Comparison of ENCODE assay signal across 17 cellular contexts in genomic region chr5:131637694-131638093, GRCh38. TPM values are rescaled to one million over a fixed set of nuclear protein-coding genes. Genes with fewer than 3 reads are reported as not detected.
DNase-seq lines count a peak whose midpoint lies in the region; ATAC-seq, FAIRE-seq and TF ChIP-seq lines count a peak whose summit lies in the region.
"Had no signal": no experiment of that assay in that cellular context is flagged by ENCODE, and none has a peak within 500 bp of the region (broad histone marks: within the 10 kb centered on the region; RNA-seq: fewer than 3 reads in every experiment).

No MANE protein-coding gene starts in this region.

- no peaks in the 10 kb centered on the region for H3K9me3 Mint-ChIP-seq in T-helper 1 cell treated with Interleukin-12 subunit alpha and Interleukin-12 subunit beta and Interleukin-4 antibody, amounts not matched to agents 30 μg/mL and 1 μg/mL, for 36 hours

- intact Hi-C loops in Panc1 (cut with micrococcal nuclease; ENCODE audit: unreplicated experiment) = no loop called here

- no peaks in the 10 kb centered on the region for H3K9me3 ChIP-seq in Panc1 (ENCODE audit: control insufficient read depth, insufficient read depth, low read depth, low read length)

- CTCF ChIA-PET in Panc1 (lab: Charles Lee) = interaction anchor here (0.7 kb wide), 1 partner anchor 45 kb away, joined by 9 read pairs; no protein-coding TSS in a partner anchor

- no peaks in the 10 kb centered on the region for H3K27me3 Mint-ChIP-seq in T-helper 1 cell treated with Interleukin-12 subunit alpha and Interleukin-12 subunit beta and Interleukin-4 antibody, amounts not matched to agents 30 μg/mL and 1 μg/mL, for 36 hours (ENCODE audit: low read depth)

- peak; percentile 24 for FAIRE-seq in GM12892 (lab: Jason Lieb, UNC)
- FAIRE-seq: D721Med, H54 had no signal

- H3K27me3 ChIP-seq in Panc1 (ENCODE audit: control insufficient read depth, insufficient read depth, low read length) = no peaks in the 10 kb centered on the region

- no peak overlapping the region for H3K4me3 Mint-ChIP-seq in T-helper 1 cell treated with Interleukin-12 subunit alpha and Interleukin-12 subunit beta and Interleukin-4 antibody, amounts not matched to agents 30 μg/mL and 1 μg/mL, for 36 hours

- no peak for TF ChIP-seq CTCF in Panc1 (IDR thresholded peaks at IDR 0.05)
- no peak for TF ChIP-seq CTCF in choroid plexus epithelial cell (conservative IDR thresholded peaks at IDR 0.05; ENCODE audit: low read depth, low read length)

- H3K4me1 Mint-ChIP-seq in T-helper 1 cell treated with Interleukin-12 subunit alpha and Interleukin-12 subunit beta and Interleukin-4 antibody, amounts not matched to agents 30 μg/mL and 1 μg/mL, for 36 hours (ENCODE audit: low read depth) = peaks cover 29% of the 10 kb centered on the region

- peak overlapping the region; percentile 9 for H3K27ac Mint-ChIP-seq in T-helper 1 cell treated with Interleukin-12 subunit alpha and Interleukin-12 subunit beta and Interleukin-4 antibody, amounts not matched to agents 30 μg/mL and 1 μg/mL, for 36 hours

- in situ Hi-C loops in Panc1 (cut with HindIII; ENCODE audit: low pct_unique_long_range_greater_than_20kb, low sequenced_read_pairs) = no loop called here

- peaks cover 11% of the 10 kb centered on the region for H3K4me1 ChIP-seq in Panc1 (ENCODE audit: control insufficient read depth, insufficient read depth, low read length)

- no peak overlapping the region for H3K4me3 ChIP-seq in Panc1 (ENCODE audit: low read depth in 2 of 2, low read length in 2 of 2)
- H3K4me3 ChIP-seq in choroid plexus epithelial cell (ENCODE audit: low read depth, low read length) = no peak overlapping the region

- no TSS peak for BruUV-seq in Panc1 (replicated peaks; lab: Mats Ljungman, UMichigan)

- peaks cover 2% of the 10 kb centered on the region; the same call in 1 of the 2 replicates for H3K36me3 ChIP-seq in Panc1 (ENCODE audit: control insufficient read depth, insufficient read depth, low read length)

- peak overlapping the region; percentile 100; the same call in 1 of the 2 replicates for H3K27ac ChIP-seq in Panc1 (ENCODE audit: low read length)

- peaks cover 12% of the 10 kb centered on the region for H3K36me3 Mint-ChIP-seq in T-helper 1 cell treated with Interleukin-12 subunit alpha and Interleukin-12 subunit beta and Interleukin-4 antibody, amounts not matched to agents 30 μg/mL and 1 μg/mL, for 36 hours (ENCODE audit: low read depth)

- DNase-seq in T-helper 1 cell (no peak), GM12892 (ENCODE audit: insufficient read length) (no peak), Panc1 (ENCODE audit: low read depth, low spot score) (no peak), choroid plexus epithelial cell (ENCODE audit: low read depth) (peak; percentile 18), SW480 (ENCODE audit: low spot score) (no peak)
- DNase-seq in stimulated activated naive CD4-positive, alpha-beta T cell treated with Interleukin-2 at 50 U/mL for 16 hours (lab: John Stamatoyannopoulos, UW) = no peak
- DNase-seq: DND-41; GF-D8; IMR-90; NCI-H1092; NCI-H2227 treated with DMSO at 0.1 percent for 48 hours; NCI-H526; NK-92 treated with Interleukin-12 subunit alpha and Interleukin-12 subunit beta, amount 100 ng/mL, for 24 hours had no signal

- TF ChIP-seq POLR2A in GM12892 (IDR thresholded peaks at IDR 0.05; ENCODE audit: low read depth, low read length) = no peak

- POLR2A ChIA-PET in Panc1 (lab: Charles Lee) = interaction anchor here (1.2 kb wide), 1 partner anchor 344 kb away, joined by 8 read pairs; no protein-coding TSS in a partner anchor

- ATAC-seq in Panc1 (no peak), HG03439 (IDR thresholded peaks at IDR 0.05; ENCODE audit: unreplicated experiment) (no peak)

RNA-seq across cellular contexts. Expression of gene RAPGEF6, which starts 2.7 kb away (rescaled TPM):
- polyA plus RNA-seq in GM12892 (2012; ENCODE audit: missing spikeins) = 11.3 TPM
- 25.0 TPM for total RNA-seq in Panc1 (2021; ENCODE audit: unreplicated experiment)
- polyA plus RNA-seq in Panc1 (2012; ENCODE audit: insufficient read length) = 6.7 TPM
